8 cellular contexts compared by ENCODE assay signal in the genomic region with DNA sequence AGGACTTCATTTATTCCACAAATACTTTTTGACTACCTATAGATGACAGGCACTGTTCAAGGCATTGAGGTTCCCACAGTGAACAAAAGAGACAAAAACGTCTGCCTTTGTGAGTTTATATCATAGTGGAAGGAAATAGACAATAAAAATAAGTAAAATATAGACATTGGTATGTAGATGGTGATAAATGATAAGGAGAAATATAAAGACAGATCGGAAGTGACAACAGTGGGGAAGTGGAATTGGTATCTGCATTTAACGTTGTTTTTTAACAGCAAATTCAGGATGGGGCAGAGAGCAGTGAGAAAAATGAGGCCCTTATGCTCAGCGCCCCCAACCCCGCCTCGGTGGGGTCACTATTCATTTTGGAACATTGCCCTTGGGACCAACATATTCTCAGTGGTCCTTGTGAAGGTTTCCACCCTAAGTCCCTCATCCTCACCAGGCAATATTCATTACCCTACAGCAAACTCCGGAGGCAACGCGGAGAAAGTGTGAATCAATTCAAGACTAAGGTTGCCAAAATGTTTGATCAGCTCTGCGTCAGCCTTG. TPM values are rescaled to one million over a fixed set of nuclear protein-coding genes. Genes with fewer than 3 reads are reported as not detected.
DNase-seq lines count a peak whose midpoint lies in the region; ATAC-seq and TF ChIP-seq lines count a peak whose summit lies in the region.

No MANE protein-coding gene starts in this region.

- ATAC-seq in CD4-positive, CD25-positive, alpha-beta regulatory T cell (ENCODE audit: low read depth in 2 of 2): no peak
- peak; percentile 5 for ATAC-seq in HG03095 (IDR thresholded peaks at IDR 0.05; ENCODE audit: unreplicated experiment)
- ATAC-seq in naive B cell (ENCODE audit: low read depth in 2 of 2): no peak

- no peaks in the 10 kb centered on the region for H3K9me3 ChIP-seq in CD4-positive, CD25-positive, alpha-beta regulatory T cell (ENCODE audit: control insufficient read depth in 2 of 2, low read length in 2 of 2)
- H3K9me3 ChIP-seq in mammary epithelial cell (replicated peaks; ENCODE audit: insufficient read depth, low read length): no peaks in the 10 kb centered on the region

- peaks cover 4 to 49% (median 41%) of the 10 kb centered on the region in 4 donors for H3K4me1 Mint-ChIP-seq in CD4-positive, CD25-positive, alpha-beta regulatory T cell
- H3K4me1 Mint-ChIP-seq in naive B cell: peaks cover 27 to 60% (median 28%) of the 10 kb centered on the region in 3 donors

- H3K4me3 Mint-ChIP-seq in CD4-positive, CD25-positive, alpha-beta regulatory T cell: peak overlapping the region; percentile 93 to 97 (median 94)
- peak overlapping the region; percentile 87 to 97 (median 94) for H3K4me3 Mint-ChIP-seq in naive B cell

- CTCF ChIA-PET in mammary epithelial cell (lab: Charles Lee; ENCODE audit: low non-redundant PET): interaction anchor here (0.6 to 1.0 kb wide), 3 partner anchors 46 to 292 kb away, joined by 3 to 4 read pairs (median 4); no protein-coding TSS in a partner anchor

- peak overlapping the region; percentile 87 for H3K27ac ChIP-seq in CD4-positive, CD25-positive, alpha-beta regulatory T cell (ENCODE audit: insufficient read depth, low read length, poor library complexity, severe bottlenecking)
- peak overlapping the region; percentile 80 for H3K27ac ChIP-seq in mammary epithelial cell (ENCODE audit: insufficient read depth, low read depth, low read length)

- BruUV-seq in mammary epithelial cell (replicated peaks; lab: Mats Ljungman, UMichigan): TSS peak; percentile 65

- H4K20me1 ChIP-seq in mammary epithelial cell (ENCODE audit: insufficient read depth, low read length): no peaks in the 10 kb centered on the region

- no peaks in the 10 kb centered on the region for H3K27me3 Mint-ChIP-seq in CD4-positive, CD25-positive, alpha-beta regulatory T cell
- no peaks in the 10 kb centered on the region for H3K27me3 Mint-ChIP-seq in naive B cell

- WGBS in mammary epithelial cell (ENCODE audit: low coverage, missing lambda C conversion rate): 10% methylated on average over 8 of the region's 10 CpGs

- H3K4me1 ChIP-seq in CD4-positive, CD25-positive, alpha-beta regulatory T cell (ENCODE audit: control insufficient read depth, insufficient read depth, low read length, poor library complexity, severe bottlenecking): peaks cover 31% of the 10 kb centered on the region
- peaks cover 25% of the 10 kb centered on the region for H3K4me1 ChIP-seq in mammary epithelial cell (ENCODE audit: insufficient read depth, low read length)

- intact Hi-C loops in mammary epithelial cell (cut with micrococcal nuclease): loop anchor here (1.0 to 10.0 kb wide), 4 partner anchors 76 to 522 kb away; no protein-coding TSS in a partner anchor

- peaks cover 25% of the 10 kb centered on the region for H3K36me3 Mint-ChIP-seq in CD4-positive, CD25-positive, alpha-beta regulatory T cell
- H3K36me3 Mint-ChIP-seq in naive B cell: peaks cover 15 to 24% of the 10 kb centered on the region in 2 donors

- TF ChIP-seq CTCF in mammary epithelial cell (conservative IDR thresholded peaks at IDR 0.05 in 1 of 2, IDR thresholded peaks at IDR 0.05 in 1 of 2; ENCODE audit: extremely low read depth in 1 of 2, insufficient read depth in 1 of 2, low read depth in 1 of 2, low read length in 2 of 2): no peak

- peaks cover 26% of the 10 kb centered on the region for H3K36me3 ChIP-seq in CD4-positive, CD25-positive, alpha-beta regulatory T cell (ENCODE audit: control insufficient read depth, insufficient read depth, low read length)
- peaks cover 9% of the 10 kb centered on the region for H3K36me3 ChIP-seq in mammary epithelial cell (ENCODE audit: insufficient read depth, low read length)

- peak overlapping the region; percentile 92 for H3K4me2 ChIP-seq in mammary epithelial cell (ENCODE audit: insufficient read depth, low read depth, low read length)

- peak overlapping the region; percentile 98 to 99 (median 99) for H3K27ac Mint-ChIP-seq in CD4-positive, CD25-positive, alpha-beta regulatory T cell
- peak overlapping the region; percentile 90 to 97 (median 96) for H3K27ac Mint-ChIP-seq in naive B cell

- no peaks in the 10 kb centered on the region for H3K27me3 ChIP-seq in CD4-positive, CD25-positive, alpha-beta regulatory T cell (ENCODE audit: control insufficient read depth, insufficient read depth, low read length)
- H3K27me3 ChIP-seq in mammary epithelial cell (ENCODE audit: insufficient read depth, low read length): no peaks in the 10 kb centered on the region

- peak overlapping the region; percentile 91 for H2AFZ ChIP-seq in mammary epithelial cell (ENCODE audit: low read depth, low read length)

- in situ Hi-C loops in mammary epithelial cell (cut with MboI; ENCODE audit: low sequenced_read_pairs in 2 of 2): loop anchor here (5.0 to 10.0 kb wide), 4 partner anchors 82 to 242 kb away; no protein-coding TSS in a partner anchor

- no peak for DNase-seq in CD4-positive, CD25-positive, alpha-beta regulatory T cell
- DNase-seq in mammary epithelial cell (no peak), naive B cell (no peak), HPDE6-E6E7 (ENCODE audit: extremely low spot score) (no peak), NCI-H510A (lab: John Stamatoyannopoulos, UW) (no peak), midbrain (lab: John Stamatoyannopoulos, UW) (no peak)
- no peak for DNase-seq in activated CD8-positive, alpha-beta memory T cell treated with anti-CD3 and anti-CD28 coated beads, Interleukin-2, amount 50 U/mL, for 48 hours

- dilution Hi-C loops in mammary epithelial cell (cut with HindIII; ENCODE audit: low sequenced_read_pairs): no loop called here

- H3K4me3 ChIP-seq in CD4-positive, CD25-positive, alpha-beta regulatory T cell (ENCODE audit: low read depth, low read length): peak overlapping the region; percentile 100
- H3K4me3 ChIP-seq in mammary epithelial cell (replicated peaks in 1 of 3; ENCODE audit: insufficient read depth in 1 of 3, low read depth in 2 of 3, low read length in 3 of 3): peak overlapping the region; percentile 57 to 97 (median 81)

- H3K79me2 ChIP-seq in mammary epithelial cell (ENCODE audit: insufficient read depth, low read length): peaks cover 53% of the 10 kb centered on the region

- peaks cover 0 to 3% (median 0%) of the 10 kb centered on the region in 7 donors for H3K9me3 Mint-ChIP-seq in CD4-positive, CD25-positive, alpha-beta regulatory T cell
- no peaks in the 10 kb centered on the region for H3K9me3 Mint-ChIP-seq in naive B cell

- peak overlapping the region; percentile 82 for H3K9ac ChIP-seq in mammary epithelial cell (ENCODE audit: insufficient read depth, low read length)

RNA-seq across cellular contexts. Expression of a gene that starts 0.6 kb away (rescaled TPM):
- total RNA-seq in CD4-positive, CD25-positive, alpha-beta regulatory T cell: 35.4 TPM
- polyA plus RNA-seq in CD4-positive, CD25-positive, alpha-beta regulatory T cell: 1 to 10 TPM; 3.4 to 4.1 (median 3.7) TPM
- 10 to 100 TPM; 26.5 to 35.1 TPM for total RNA-seq in mammary epithelial cell
- polyA plus RNA-seq in mammary epithelial cell (20.1 TPM), naive B cell (ENCODE audit: low read depth in 6 of 6) (1 to 10 TPM; 1.0 to 4.3 (median 2.4) TPM)
- polyA minus RNA-seq in mammary epithelial cell: 62.6 TPM

RNA-seq across cellular contexts. Expression of a gene that starts 33.4 kb away (rescaled TPM):
- total RNA-seq in CD4-positive, CD25-positive, alpha-beta regulatory T cell: 2.3 TPM
- polyA plus RNA-seq in CD4-positive, CD25-positive, alpha-beta regulatory T cell: under 1 TPM; 0.15 to 0.37 (median 0.29) TPM
- under 1 TPM; 0.19 to 0.33 TPM for total RNA-seq in mammary epithelial cell
- polyA plus RNA-seq in mammary epithelial cell (0.65 TPM), naive B cell (ENCODE audit: low read depth in 6 of 6) (1 to 10 TPM in 3 of 6 donors, under 1 TPM in 2, not detected in 1; 0.78 to 2.4 (median 1.4) TPM)
- not detected for polyA minus RNA-seq in mammary epithelial cell

RNA-seq across cellular contexts. Expression of a gene that starts 52.8 kb away (rescaled TPM):
- 39.9 TPM for total RNA-seq in CD4-positive, CD25-positive, alpha-beta regulatory T cell
- 1 to 10 TPM in 3 of 4 donors, under 1 TPM in 1; 0.71 to 2.3 (median 1.5) TPM for polyA plus RNA-seq in CD4-positive, CD25-positive, alpha-beta regulatory T cell
- total RNA-seq in mammary epithelial cell: 100 to 1,000 TPM in 1 of 2 donors, 10 to 100 TPM in 1; 67.2 to 102 TPM
- polyA plus RNA-seq in mammary epithelial cell (31.3 TPM), naive B cell (ENCODE audit: low read depth in 6 of 6) (10 to 100 TPM; 10.9 to 28.0 (median 15.6) TPM)
- polyA minus RNA-seq in mammary epithelial cell: 110 TPM
